20 cellular contexts compared by ENCODE assay signal in genomic region chr3:15120986-15121385, GRCh38. TPM values are rescaled to one million over a fixed set of nuclear protein-coding genes. Genes with fewer than 3 reads are reported as not detected.
DNase-seq lines count a peak whose midpoint lies in the region; ATAC-seq, FAIRE-seq and TF ChIP-seq lines count a peak whose summit lies in the region.
"Had no signal": no experiment of that assay in that cellular context is flagged by ENCODE, and none has a peak within 500 bp of the region (broad histone marks: within the 10 kb centered on the region; RNA-seq: fewer than 3 reads in every experiment).

No MANE protein-coding gene starts in this region.

- H3K27me3 ChIP-seq in SJCRH30 = no peaks in the 10 kb centered on the region

- peak; percentile 53 for FAIRE-seq in GM12892 (lab: Jason Lieb, UNC)
- peak; percentile 26 for FAIRE-seq in GM19239 (lab: Jason Lieb, UNC)
- FAIRE-seq: astrocyte, K562, small intestine had no signal

- TF ChIP-seq POLR2A in GM12892 (IDR thresholded peaks at IDR 0.05; ENCODE audit: low read depth, low read length) = no peak

- ATAC-seq in HG03442 (IDR thresholded peaks at IDR 0.05; ENCODE audit: unreplicated experiment) = no peak
- no peak for ATAC-seq in GM19397 (IDR thresholded peaks at IDR 0.05; ENCODE audit: unreplicated experiment)
- ATAC-seq: K562; natural killer cell treated with Interleukin-12 subunit alpha and Interleukin-12 subunit beta and Interleukin-15 and Interleukin-18, amount 100 ng/mL, for 72 hours; Panc1; SK-N-SH treated with all-trans-retinoic acid at 6 μM for 48 hours had no signal

- H3K4me1 ChIP-seq in SJCRH30 = no peaks in the 10 kb centered on the region
- H3K4me1 ChIP-seq: Caco-2 had no signal

- DNase-seq in GM12892 (ENCODE audit: insufficient read length) = no peak
- DNase-seq in GM19239 (ENCODE audit: insufficient read length, low spot score) = no peak
- peak; percentile 63 for DNase-seq in NCI-H1105 (lab: John Stamatoyannopoulos, UW)
- peak; percentile 94 for DNase-seq in RPMI8226
- no peak for DNase-seq in SJCRH30
- DNase-seq: activated CD4-positive, alpha-beta T cell treated with anti-CD3 and anti-CD28 coated beads for 48 hours; activated CD8-positive, alpha-beta memory T cell treated with anti-CD3 and anti-CD28 coated beads, Interleukin-2, amount 50 U/mL, for 48 hours; activated naive CD4-positive, alpha-beta T cell treated with Interleukin-2 at 50 U/mL for 16 hours; Caco-2; NCI-H1436; NCI-H774; small intestine had no signal

- no peaks in the 10 kb centered on the region for H3K36me3 ChIP-seq in SJCRH30
- H3K36me3 ChIP-seq: thoracic aorta had no signal

- no peak overlapping the region for H3K27ac ChIP-seq in SJCRH30
- H3K27ac ChIP-seq: thoracic aorta had no signal

- no peak overlapping the region for H3K4me3 ChIP-seq in SJCRH30
- H3K4me3 ChIP-seq: K562, thoracic aorta had no signal

- no peaks in the 10 kb centered on the region for H3K9me3 ChIP-seq in SJCRH30 (replicated peaks)
- H3K9me3 ChIP-seq: Caco-2, thoracic aorta had no signal

RNA-seq across cellular contexts. Expression of gene RBSN, which starts 22.0 kb away (rescaled TPM):
- polyA plus RNA-seq in GM12892 (2012; ENCODE audit: missing spikeins) = 7.8 TPM
- 14.6 and 17.6 TPM in 2 replicates for total RNA-seq in SJCRH30 (2014; rRNA removed; shearing (Covaris generic))

RNA-seq across cellular contexts. Expression of gene MRPS25, which starts 55.9 kb away (rescaled TPM):
- 42.4 TPM for polyA plus RNA-seq in GM12892 (2012; ENCODE audit: missing spikeins)
- total RNA-seq in SJCRH30 (2014; rRNA removed; shearing (Covaris generic)) = 28.0 and 33.4 TPM in 2 replicates

Comparison
In these comparisons a context has a peak if more than half of its experiments do, and no peak if none do; other contexts are left out.
1. DNase-seq: peak in NCI-H1105 (single experiment) and RPMI8226 (single experiment); none in GM12892 (single experiment), GM19239 (single experiment) and SJCRH30 (0 of 2).